Comparison of ENCODE assay signal across 15 cellular contexts in the genomic region with DNA sequence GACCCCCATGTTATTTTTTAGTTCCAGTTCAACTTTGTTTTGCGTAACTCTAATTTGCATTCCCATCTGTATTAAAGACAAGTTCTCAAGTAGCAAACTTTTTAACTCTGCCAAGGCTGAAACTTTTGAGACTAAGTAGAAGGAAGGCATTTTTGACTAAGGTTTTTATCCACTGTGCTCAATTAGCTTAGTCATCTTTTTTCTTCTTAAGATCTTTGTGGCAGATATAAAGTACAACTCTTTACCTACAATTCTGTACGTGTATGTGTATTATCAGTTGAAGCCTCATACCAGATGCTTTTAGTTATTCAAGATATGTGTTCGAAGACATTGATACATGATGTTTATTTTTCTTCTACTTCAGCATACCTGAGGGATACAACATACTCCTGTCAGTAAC.
"Had no signal": no experiment of that assay in that cellular context is flagged by ENCODE, and none has a peak within 500 bp of the region (broad histone marks: within the 10 kb centered on the region; RNA-seq: fewer than 3 reads in every experiment).

No MANE protein-coding gene starts in this region.

- DNase-seq: activated CD8-positive, alpha-beta memory T cell treated with anti-CD3 and anti-CD28 coated beads for 24 hours; activated gamma-delta T cell; caudate nucleus; cortex of kidney; effector CD8-positive, alpha-beta T cell; kidney glomerular epithelial cell; small intestine; stomach; T-helper 9 cell had no signal

- H3K27me3 ChIP-seq: gastroesophageal sphincter, hepatocyte, neutrophil, right atrium auricular region, stomach had no signal

- H3K27ac ChIP-seq: gastroesophageal sphincter, hepatocyte, neutrophil, right atrium auricular region, stomach, thoracic aorta, VCaP had no signal

- H2AFZ ChIP-seq: hepatocyte had no signal

- FAIRE-seq: small intestine had no signal

- ATAC-seq: gastroesophageal sphincter had no signal

- H3K4me3 ChIP-seq: gastroesophageal sphincter, hepatocyte, right atrium auricular region, stomach, thoracic aorta had no signal

- H3K4me1 ChIP-seq: right atrium auricular region, stomach had no signal

- H3K4me2 ChIP-seq: hepatocyte had no signal

- H3K9me3 ChIP-seq: gastroesophageal sphincter, neutrophil, right atrium auricular region, stomach, thoracic aorta had no signal

- H3K79me2 ChIP-seq: hepatocyte had no signal
